ENCODE assay signal across 19 cellular contexts in genomic region chr9:35636135-35636876, GRCh38. TPM values are rescaled to one million over a fixed set of nuclear protein-coding genes. Genes with fewer than 3 reads are reported as not detected.
DNase-seq lines count a peak whose midpoint lies in the region; ATAC-seq and TF ChIP-seq lines count a peak whose summit lies in the region.
"Had no signal": no experiment of that assay in that cellular context is flagged by ENCODE, and none has a peak within 500 bp of the region (broad histone marks: within the 10 kb centered on the region; RNA-seq: fewer than 3 reads in every experiment).

No MANE protein-coding gene starts in this region.

- no peak for TF ChIP-seq CTCF in DOHH2 (IDR thresholded peaks at IDR 0.05; ENCODE audit: low read depth, low read length, poor library complexity, severe bottlenecking)

- H3K9me3 Mint-ChIP-seq in activated T-helper 2 cell treated with anti-CD3 and anti-CD28 coated beads, Interferon-gamma antibody, Interleukin-2, Interleukin-4, amounts not matched to agents 10 μg/mL and 5 μg/mL and 100 μg/mL, durations not matched to agents 14 hours and 24 hours and 36 hours, result peaks cover 12% of the 10 kb centered on the region
- no peaks in the 10 kb centered on the region for H3K9me3 Mint-ChIP-seq in naive thymus-derived CD8-positive, alpha-beta T cell

- H3K4me3 ChIP-seq in BLaER1 treated with 17β-estradiol and CSF1 and Interleukin-3, amounts not matched to agents 10 nM and 100 nM, result peak overlapping the region in 3 of 10 experiments; percentile 11 to 26 (median 14); a peak in 3 of 20 replicates
- H3K4me3 ChIP-seq in DOHH2 (ENCODE audit: low read length), result peak overlapping the region; percentile 49
- H3K4me3 ChIP-seq: gastrocnemius medialis, GM23338 had no signal

- H3K27ac ChIP-seq in BLaER1 treated with 17β-estradiol and CSF1 and Interleukin-3, amounts not matched to agents 10 nM and 100 nM, result peak overlapping the region; percentile 74 to 93 (median 84)
- peak overlapping the region; percentile 86 for H3K27ac ChIP-seq in DOHH2 (ENCODE audit: low read depth, low read length)
- H3K27ac ChIP-seq: C4-2B, gastrocnemius medialis had no signal

- POLR2A ChIA-PET in naive thymus-derived CD8-positive, alpha-beta T cell (lab: Charles Lee), result interaction anchor here (2.3 kb wide), 1 partner anchor 11 kb away, joined by 10 read pairs; no protein-coding TSS in a partner anchor

- H3K9me3 ChIP-seq in BLaER1 treated with 17β-estradiol and CSF1 and Interleukin-3, amounts not matched to agents 10 nM and 100 nM (replicated peaks in 1 of 11), result peaks cover 0 to 17% (median 13%) of the 10 kb centered on the region in 11 experiments; a peak in 16 of 22 replicates
- no peaks in the 10 kb centered on the region for H3K9me3 ChIP-seq in DOHH2 (ENCODE audit: control insufficient read depth, insufficient read depth, low read length)
- H3K9me3 ChIP-seq: gastrocnemius medialis had no signal

- H3K36me3 ChIP-seq in BLaER1 treated with 17β-estradiol and CSF1 and Interleukin-3, amounts not matched to agents 10 nM and 100 nM, result peaks cover 0 to 9% (median 7%) of the 10 kb centered on the region in 11 experiments; a peak in 8 of 22 replicates
- H3K36me3 ChIP-seq in DOHH2 (ENCODE audit: control insufficient read depth, low read length), result peaks cover 3% of the 10 kb centered on the region; the same call in 1 of the 2 replicates
- H3K36me3 ChIP-seq: gastrocnemius medialis had no signal

- peak overlapping the region; percentile 66 to 96 (median 84) for H3K4me2 ChIP-seq in BLaER1 treated with 17β-estradiol and CSF1 and Interleukin-3, amounts not matched to agents 10 nM and 100 nM
- peak overlapping the region; percentile 75 for H3K4me2 ChIP-seq in DOHH2 (ENCODE audit: low read length)
- H3K4me2 ChIP-seq: GM23338 had no signal

- no peaks in the 10 kb centered on the region for H3K79me2 ChIP-seq in DOHH2 (ENCODE audit: control insufficient read depth, low read length)

- H3K36me3 Mint-ChIP-seq in activated T-helper 2 cell treated with anti-CD3 and anti-CD28 coated beads, Interferon-gamma antibody, Interleukin-2, Interleukin-4, amounts not matched to agents 10 μg/mL and 5 μg/mL and 100 μg/mL, durations not matched to agents 14 hours and 24 hours and 36 hours (ENCODE audit: low read depth), result peaks cover 20% of the 10 kb centered on the region
- peaks cover 0 to 4% (median 2%) of the 10 kb centered on the region in 3 donors for H3K36me3 Mint-ChIP-seq in naive thymus-derived CD8-positive, alpha-beta T cell

- intact Hi-C loops in activated T-helper 2 cell treated with anti-CD3 and anti-CD28 coated beads, Interferon-gamma antibody, Interleukin-2, Interleukin-4, amounts not matched to agents 10 μg/mL and 5 μg/mL and 100 μg/mL, durations not matched to agents 14 hours and 24 hours and 36 hours (cut with micrococcal nuclease), result loop anchor here (5.0 kb wide), 1 partner anchor 1259 kb away; the partner anchor contains the start of gene MYORG
- intact Hi-C loops in head of caudate nucleus (cut with DNase I), result no loop called here

- peaks cover 22% of the 10 kb centered on the region for H3F3A ChIP-seq in DOHH2 (ENCODE audit: control insufficient read depth, insufficient read depth)

- H3K9ac ChIP-seq in BLaER1 treated with 17β-estradiol and CSF1 and Interleukin-3, amounts not matched to agents 10 nM and 100 nM, result peak overlapping the region; percentile 41 to 82 (median 70)

- H3K27me3 ChIP-seq in BLaER1 treated with 17β-estradiol and CSF1 and Interleukin-3, amounts not matched to agents 10 nM and 100 nM, result no peaks in the 10 kb centered on the region
- H3K27me3 ChIP-seq in DOHH2 (ENCODE audit: control insufficient read depth, low read length), result no peaks in the 10 kb centered on the region
- H3K27me3 ChIP-seq: gastrocnemius medialis had no signal

- DNase-seq in activated T-helper 2 cell treated with anti-CD3 and anti-CD28 coated beads, Interferon-gamma antibody, Interleukin-2, Interleukin-4, amounts not matched to agents 10 μg/mL and 5 μg/mL and 100 μg/mL, durations not matched to agents 14 hours and 24 hours and 36 hours (ENCODE audit: low spot score), result no peak
- DNase-seq in naive thymus-derived CD8-positive, alpha-beta T cell, result no peak
- DNase-seq in GDM1 (lab: John Stamatoyannopoulos, UW) (no peak), head of caudate nucleus (no peak)
- DNase-seq: activated naive CD4-positive, alpha-beta T cell treated with anti-CD3 and anti-CD28 coated beads, Interleukin-2, amount 10 ng/mL, durations not matched to agents 7 days and 5 days; gastrocnemius medialis; IMR-90; NCI-H1417 treated with DMSO at 0.1 percent for 48 hours; NCI-H345; stimulated activated CD4-positive, alpha-beta T cell treated with anti-CD3 and anti-CD28 coated beads, Interleukin-2, amount 100 ng/mL, for 24 hours; stimulated activated CD8-positive, alpha-beta memory T cell treated with anti-CD3 and anti-CD28 coated beads, Interleukin-4, amount 100 ng/mL, for 48 hours; T-helper 2 cell had no signal

- H4K20me1 ChIP-seq in BLaER1 treated with 17β-estradiol and CSF1 and Interleukin-3, amounts not matched to agents 10 nM and 100 nM, result no peaks in the 10 kb centered on the region
- H4K20me1 ChIP-seq in DOHH2 (ENCODE audit: control insufficient read depth, insufficient read depth, low read depth, low read length), result no peaks in the 10 kb centered on the region

- H3K27ac Mint-ChIP-seq in activated T-helper 2 cell treated with anti-CD3 and anti-CD28 coated beads, Interferon-gamma antibody, Interleukin-2, Interleukin-4, amounts not matched to agents 10 μg/mL and 5 μg/mL and 100 μg/mL, durations not matched to agents 14 hours and 24 hours and 36 hours, result peak overlapping the region; percentile 76
- H3K27ac Mint-ChIP-seq in naive thymus-derived CD8-positive, alpha-beta T cell, result peak overlapping the region in 6 of 10 donors; percentile 57 to 92 (median 76)
- H3K27ac Mint-ChIP-seq: GM23338 had no signal

- H3K9me2 ChIP-seq in DOHH2 (replicated peaks; ENCODE audit: control insufficient read depth, low read length), result no peaks in the 10 kb centered on the region

- peaks cover 72 to 87% (median 80%) of the 10 kb centered on the region in 10 experiments for H3K4me1 ChIP-seq in BLaER1 treated with 17β-estradiol and CSF1 and Interleukin-3, amounts not matched to agents 10 nM and 100 nM
- H3K4me1 ChIP-seq in DOHH2 (ENCODE audit: control insufficient read depth, low read length), result peaks cover 65% of the 10 kb centered on the region
- H3K4me1 ChIP-seq: gastrocnemius medialis had no signal

- no peak overlapping the region for H3K4me3 Mint-ChIP-seq in activated T-helper 2 cell treated with anti-CD3 and anti-CD28 coated beads, Interferon-gamma antibody, Interleukin-2, Interleukin-4, amounts not matched to agents 10 μg/mL and 5 μg/mL and 100 μg/mL, durations not matched to agents 14 hours and 24 hours and 36 hours (ENCODE audit: low read depth)
- peak overlapping the region in 4 of 10 donors; percentile 8 to 59 (median 30) for H3K4me3 Mint-ChIP-seq in naive thymus-derived CD8-positive, alpha-beta T cell
- H3K4me3 Mint-ChIP-seq: activated naive CD4-positive, alpha-beta T cell treated with anti-CD3 and anti-CD28 coated beads, Interleukin-2, amount 10 ng/mL, durations not matched to agents 7 days and 5 days; GM23338 had no signal

- H3K27me3 Mint-ChIP-seq in activated T-helper 2 cell treated with anti-CD3 and anti-CD28 coated beads, Interferon-gamma antibody, Interleukin-2, Interleukin-4, amounts not matched to agents 10 μg/mL and 5 μg/mL and 100 μg/mL, durations not matched to agents 14 hours and 24 hours and 36 hours (ENCODE audit: low read depth), result no peaks in the 10 kb centered on the region
- H3K27me3 Mint-ChIP-seq in naive thymus-derived CD8-positive, alpha-beta T cell, result no peaks in the 10 kb centered on the region
- H3K27me3 Mint-ChIP-seq: activated naive CD4-positive, alpha-beta T cell treated with anti-CD3 and anti-CD28 coated beads, Interleukin-2, amount 10 ng/mL, durations not matched to agents 7 days and 5 days had no signal

- H3K4me1 Mint-ChIP-seq in activated T-helper 2 cell treated with anti-CD3 and anti-CD28 coated beads, Interferon-gamma antibody, Interleukin-2, Interleukin-4, amounts not matched to agents 10 μg/mL and 5 μg/mL and 100 μg/mL, durations not matched to agents 14 hours and 24 hours and 36 hours (ENCODE audit: low read depth), result peaks cover 48% of the 10 kb centered on the region
- H3K4me1 Mint-ChIP-seq in naive thymus-derived CD8-positive, alpha-beta T cell, result peaks cover 21 to 75% (median 52%) of the 10 kb centered on the region in 4 donors
- H3K4me1 Mint-ChIP-seq: GM23338 had no signal

- ATAC-seq in naive thymus-derived CD8-positive, alpha-beta T cell, result no peak
- ATAC-seq in HG03135 (IDR thresholded peaks at IDR 0.05; ENCODE audit: unreplicated experiment) (no peak), HG03457 (IDR thresholded peaks at IDR 0.05; ENCODE audit: unreplicated experiment) (no peak)
- ATAC-seq: gastrocnemius medialis, GM23338 had no signal

RNA-seq across cellular contexts. Expression of gene SIT1, which starts 14.4 kb away (rescaled TPM):
- total RNA-seq in activated T-helper 2 cell treated with anti-CD3 and anti-CD28 coated beads, Interferon-gamma antibody, Interleukin-2, Interleukin-4, amounts not matched to agents 10 μg/mL and 5 μg/mL and 100 μg/mL, durations not matched to agents 14 hours and 24 hours and 36 hours, result 90.2 and 92.1 TPM in 2 replicates
- 10 to 100 TPM; 24.2 to 25.4 TPM for total RNA-seq in naive thymus-derived CD8-positive, alpha-beta T cell
- polyA plus RNA-seq in naive thymus-derived CD8-positive, alpha-beta T cell, result 100 to 1,000 TPM in 1 of 3 donors, 10 to 100 TPM in 2; 82.2 to 128 (median 91.6) TPM
- total RNA-seq: gastrocnemius medialis, IMR-90, pulmonary artery endothelial cell had no signal
- polyA plus RNA-seq: IMR-90 had no signal

RNA-seq across cellular contexts. Expression of gene CD72, which starts 18.1 kb away (rescaled TPM):
- total RNA-seq in activated T-helper 2 cell treated with anti-CD3 and anti-CD28 coated beads, Interferon-gamma antibody, Interleukin-2, Interleukin-4, amounts not matched to agents 10 μg/mL and 5 μg/mL and 100 μg/mL, durations not matched to agents 14 hours and 24 hours and 36 hours, result 11.3 and 11.4 TPM in 2 replicates
- 1 to 10 TPM; 7.8 to 8.0 TPM for total RNA-seq in naive thymus-derived CD8-positive, alpha-beta T cell
- 1 to 10 TPM in 1 of 3 donors, under 1 TPM in 2; 0.80 to 1.5 (median 0.91) TPM for polyA plus RNA-seq in naive thymus-derived CD8-positive, alpha-beta T cell

RNA-seq across cellular contexts. Expression of gene RMRP, which starts 21.5 kb away (rescaled TPM):
- total RNA-seq in activated T-helper 2 cell treated with anti-CD3 and anti-CD28 coated beads, Interferon-gamma antibody, Interleukin-2, Interleukin-4, amounts not matched to agents 10 μg/mL and 5 μg/mL and 100 μg/mL, durations not matched to agents 14 hours and 24 hours and 36 hours, result 5,290 and 6,583 TPM in 2 replicates
- over 10,000 TPM; 14,495 to 21,271 TPM for total RNA-seq in naive thymus-derived CD8-positive, alpha-beta T cell
- polyA plus RNA-seq in naive thymus-derived CD8-positive, alpha-beta T cell, result 10 to 100 TPM in 1 of 3 donors, not detected in 2; 33.0 TPM

RNA-seq across cellular contexts. Expression of gene CCDC107, which starts 21.8 kb away (rescaled TPM):
- total RNA-seq in activated T-helper 2 cell treated with anti-CD3 and anti-CD28 coated beads, Interferon-gamma antibody, Interleukin-2, Interleukin-4, amounts not matched to agents 10 μg/mL and 5 μg/mL and 100 μg/mL, durations not matched to agents 14 hours and 24 hours and 36 hours, result 23.0 TPM in 2 replicates
- total RNA-seq in naive thymus-derived CD8-positive, alpha-beta T cell, result 10 to 100 TPM; 13.8 to 16.6 TPM
- 10 to 100 TPM; 45.9 to 59.0 (median 51.5) TPM for polyA plus RNA-seq in naive thymus-derived CD8-positive, alpha-beta T cell

RNA-seq across cellular contexts. Expression of gene ARHGEF39, which starts 28.7 kb away (rescaled TPM):
- 11.1 and 12.3 TPM in 2 replicates for total RNA-seq in activated T-helper 2 cell treated with anti-CD3 and anti-CD28 coated beads, Interferon-gamma antibody, Interleukin-2, Interleukin-4, amounts not matched to agents 10 μg/mL and 5 μg/mL and 100 μg/mL, durations not matched to agents 14 hours and 24 hours and 36 hours
- under 1 TPM in 1 of 2 experiments, not detected in 1; 0.29 TPM for total RNA-seq in naive thymus-derived CD8-positive, alpha-beta T cell
- under 1 TPM; 0.13 to 0.25 (median 0.24) TPM for polyA plus RNA-seq in naive thymus-derived CD8-positive, alpha-beta T cell
